ENCODE assay signal across 8 cellular contexts in the genomic region with DNA sequence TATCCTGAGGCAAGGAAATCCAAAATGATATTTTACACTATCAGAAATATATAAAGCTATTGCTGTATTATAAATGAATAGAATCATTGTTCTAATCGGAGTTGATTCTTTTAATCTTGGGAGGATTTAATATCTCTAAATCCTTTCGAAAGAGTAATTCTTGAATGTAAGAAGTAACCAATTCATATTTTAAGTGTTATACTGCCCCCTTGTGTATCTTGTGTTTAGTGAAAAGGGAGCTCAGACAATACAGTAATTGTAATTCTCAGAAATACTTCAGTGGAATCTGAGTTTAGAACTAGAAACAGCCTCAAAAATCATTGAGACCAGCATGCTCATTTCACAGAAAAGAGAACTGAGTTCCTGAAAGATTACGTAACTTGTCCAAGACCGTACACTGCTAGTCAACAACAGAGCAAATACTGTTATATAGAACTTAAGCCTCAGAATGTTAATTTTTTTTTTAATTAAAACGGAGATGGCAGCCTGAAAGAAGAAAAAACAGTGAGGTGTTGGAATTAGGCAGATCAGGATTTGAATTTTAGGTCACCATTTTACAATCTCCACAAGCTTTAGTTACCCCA. TPM values are rescaled to one million over a fixed set of nuclear protein-coding genes. Genes with fewer than 3 reads are reported as not detected.
DNase-seq lines count a peak whose midpoint lies in the region; ATAC-seq and TF ChIP-seq lines count a peak whose summit lies in the region.

No MANE protein-coding gene starts in this region.

- ATAC-seq in HG02884 (IDR thresholded peaks at IDR 0.05; ENCODE audit: unreplicated experiment) (peak; percentile 71), gastrocnemius medialis (peak; percentile 62 to 66), HG03108 (IDR thresholded peaks at IDR 0.05; ENCODE audit: unreplicated experiment) (no peak)

- no peaks in the 10 kb centered on the region for H3K36me3 ChIP-seq in cardiac muscle cell
- no peaks in the 10 kb centered on the region for H3K36me3 ChIP-seq in gastrocnemius medialis

- intact Hi-C loops in gastrocnemius medialis (cut with DNase I; ENCODE audit: low total_unique reads) = loop anchor here (1.0 to 10.0 kb wide), 4 partner anchors 317 to 1365 kb away; no protein-coding TSS in a partner anchor

- no peak overlapping the region for H3K27ac ChIP-seq in cardiac muscle cell
- no peak overlapping the region for H3K27ac ChIP-seq in gastrocnemius medialis

- DNase-seq in GM04504 (ENCODE audit: low read depth) (peak; percentile 19), NCI-H2107 treated with DMSO at 0.1 percent for 48 hours (lab: John Stamatoyannopoulos, UW; ENCODE audit: unreplicated experiment) (peak; percentile 57), cardiac muscle cell (ENCODE audit: low read depth in 1 of 2, low spot score in 1 of 2) (peak; percentile 69 to 77), gastrocnemius medialis (no peak)
- DNase-seq in stimulated activated CD4-positive, alpha-beta T cell treated with anti-CD3 and anti-CD28 coated beads, Interleukin-12 subunit alpha, Interleukin-12 subunit beta, amount 100 ng/mL, for 4 hours = no peak

- TF ChIP-seq CTCF in WI38 (IDR thresholded peaks at IDR 0.05; ENCODE audit: low read depth, low read length) (peak; percentile 17; the same call in 1 of the 2 replicates), cardiac muscle cell (IDR thresholded peaks at IDR 0.05; ENCODE audit: low read depth, low read length) (peak; percentile 57), gastrocnemius medialis (IDR thresholded peaks at IDR 0.05 in 4 of 5, conservative IDR thresholded peaks at IDR 0.05 in 1 of 5) (peak; percentile 52 to 72 (median 66))

- TF ChIP-seq POLR2A in gastrocnemius medialis (IDR thresholded peaks at IDR 0.05) = no peak

- H3K27me3 ChIP-seq in cardiac muscle cell (no peaks in the 10 kb centered on the region), gastrocnemius medialis (no peaks in the 10 kb centered on the region)

- H3K9me3 ChIP-seq in cardiac muscle cell (ENCODE audit: low read depth) = no peaks in the 10 kb centered on the region
- H3K9me3 ChIP-seq in gastrocnemius medialis = no peaks in the 10 kb centered on the region

- no peak overlapping the region for H3K4me3 ChIP-seq in WI38 (ENCODE audit: low read depth, low read length)
- H3K4me3 ChIP-seq in cardiac muscle cell = no peak overlapping the region
- H3K4me3 ChIP-seq in gastrocnemius medialis = no peak overlapping the region

- H3K4me1 ChIP-seq in cardiac muscle cell (ENCODE audit: low read depth) (peaks cover 18% of the 10 kb centered on the region), gastrocnemius medialis (no peaks in the 10 kb centered on the region)

- in situ Hi-C loops in gastrocnemius medialis (cut with MboI; ENCODE audit: low sequenced_read_pairs in 4 of 4) = loop anchor here in 2 of 4 donors (5.0 to 10.0 kb wide), 4 partner anchors 345 to 1367 kb away; no protein-coding TSS in a partner anchor

RNA-seq across cellular contexts. Expression of a gene that starts 42.9 kb away (rescaled TPM):
- total RNA-seq in cardiac muscle cell (6.2 and 7.8 TPM in 2 replicates), gastrocnemius medialis (under 1 TPM in 3 of 4 donors, not detected in 1; 0.07 to 0.33 (median 0.10) TPM)
- polyA plus RNA-seq in cardiac muscle cell = 2.7 and 6.2 TPM in 2 replicates

Comparison
In these comparisons a context has a peak if more than half of its experiments do, and no peak if none do; other contexts are left out.
1. DNase-seq: peak in GM04504 (single experiment), NCI-H2107 treated with DMSO at 0.1 percent for 48 hours (single experiment) and cardiac muscle cell (2 of 2); none in gastrocnemius medialis (0 of 2) and stimulated activated CD4-positive, alpha-beta T cell treated with anti-CD3 and anti-CD28 coated beads, Interleukin-12 subunit alpha, Interleukin-12 subunit beta, amount 100 ng/mL, for 4 hours (single experiment).
2. Peak in every context shown above with its lines, with median percentiles within 50 percentile points of each other: CTCF ChIP-seq.